9 cellular contexts compared by ENCODE assay signal in the genomic region with DNA sequence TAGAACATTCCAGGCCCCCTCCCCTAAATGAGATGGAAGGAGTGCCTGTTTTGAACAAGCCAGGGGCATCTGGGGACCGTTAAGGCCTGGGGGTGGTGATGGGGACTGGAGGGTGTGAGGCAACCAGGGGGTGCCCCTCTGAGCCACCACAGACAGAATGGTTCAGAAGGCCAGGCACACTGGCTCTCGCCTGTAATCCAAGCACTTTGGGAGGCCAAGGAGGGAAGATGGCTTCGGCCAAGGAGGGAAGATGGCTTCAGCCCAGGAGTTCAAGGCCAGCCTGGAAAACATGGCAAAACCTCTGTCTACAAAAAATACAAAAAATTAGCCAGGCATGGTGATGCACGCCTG. TPM values are rescaled to one million over a fixed set of nuclear protein-coding genes. Genes with fewer than 3 reads are reported as not detected.
DNase-seq lines count a peak whose midpoint lies in the region; ATAC-seq, FAIRE-seq and TF ChIP-seq lines count a peak whose summit lies in the region.
"Had no signal": no experiment of that assay in that cellular context is flagged by ENCODE, and none has a peak within 500 bp of the region (broad histone marks: within the 10 kb centered on the region; RNA-seq: fewer than 3 reads in every experiment).

No MANE protein-coding gene starts in this region.

- no peak for ATAC-seq in activated T-cell treated with anti-CD3 and anti-CD28 coated beads, Interleukin-2, amount 50 U/mL, for 72 hours (replicated peaks in 1 of 2)
- ATAC-seq in K562 (no peak), left lung (no peak), gastroesophageal sphincter (no peak)

- H3K36me3 Mint-ChIP-seq in activated T-cell treated with anti-CD3 and anti-CD28 coated beads, Interleukin-2, amount 50 U/mL, for 72 hours (ENCODE audit: insufficient read depth in 2 of 2) = peaks cover 0 to 2% of the 10 kb centered on the region in 2 donors
- H3K36me3 Mint-ChIP-seq in activated T-cell treated with anti-CD3 and anti-CD28 coated beads, Interleukin-2, amount 50 U/mL, for 24 hours (ENCODE audit: low read depth) = no peaks in the 10 kb centered on the region
- H3K36me3 Mint-ChIP-seq: activated naive CD8-positive, alpha-beta T cell had no signal

- peaks cover 0 to 1% of the 10 kb centered on the region in 2 donors for H3K9me3 Mint-ChIP-seq in activated T-cell treated with anti-CD3 and anti-CD28 coated beads, Interleukin-2, amount 50 U/mL, for 72 hours
- no peaks in the 10 kb centered on the region for H3K9me3 Mint-ChIP-seq in activated T-cell treated with anti-CD3 and anti-CD28 coated beads, Interleukin-2, amount 50 U/mL, for 24 hours

- TF ChIP-seq EP300 in K562 (IDR thresholded peaks at IDR 0.05; ENCODE audit: low read length) = no peak
- TF ChIP-seq EP300 in gastroesophageal sphincter (IDR thresholded peaks at IDR 0.05) = no peak

- no peak for TF ChIP-seq POLR2A in K562 (conservative IDR thresholded peaks at IDR 0.05)
- no peak for TF ChIP-seq POLR2A in gastroesophageal sphincter (IDR thresholded peaks at IDR 0.05)

- H3K27ac Mint-ChIP-seq in activated T-cell treated with anti-CD3 and anti-CD28 coated beads, Interleukin-2, amount 50 U/mL, for 72 hours = no peak overlapping the region
- no peak overlapping the region for H3K27ac Mint-ChIP-seq in activated T-cell treated with anti-CD3 and anti-CD28 coated beads, Interleukin-2, amount 50 U/mL, for 24 hours
- H3K27ac Mint-ChIP-seq: activated naive CD8-positive, alpha-beta T cell had no signal

- no peak for DNase-seq in activated T-cell treated with anti-CD3 and anti-CD28 coated beads, Interleukin-2, amount 50 U/mL, for 72 hours
- no peak for DNase-seq in activated T-cell treated with anti-CD3 and anti-CD28 coated beads, Interleukin-2, amount 50 U/mL, for 24 hours
- DNase-seq in K562 (ENCODE audit: extremely low read depth in 1 of 4, low spot score in 3 of 4) = no peak
- DNase-seq in left lung = no peak
- DNase-seq in tibial artery = no peak
- no peak for DNase-seq in HK-2 (ENCODE audit: unreplicated experiment)
- DNase-seq in C1 segment of cervical spinal cord (lab: John Stamatoyannopoulos, UW) = no peak

- 65% methylated on average over 3 of the region's 4 CpGs for WGBS in K562 (ENCODE audit: insufficient coverage, low coverage, missing lambda C conversion rate)
- WGBS in gastroesophageal sphincter (ENCODE audit: low coverage in 1 of 2), 2 donors = 100% methylated on average over 1 to 2 of the region's 4 CpGs

- H3K27me3 Mint-ChIP-seq in activated T-cell treated with anti-CD3 and anti-CD28 coated beads, Interleukin-2, amount 50 U/mL, for 72 hours (ENCODE audit: low read depth) = peaks cover 8% of the 10 kb centered on the region
- peaks cover 27% of the 10 kb centered on the region for H3K27me3 Mint-ChIP-seq in activated T-cell treated with anti-CD3 and anti-CD28 coated beads, Interleukin-2, amount 50 U/mL, for 24 hours
- H3K27me3 Mint-ChIP-seq: activated naive CD8-positive, alpha-beta T cell had no signal

- no peaks in the 10 kb centered on the region for H3K9me3 ChIP-seq in K562 (replicated peaks; ENCODE audit: control insufficient read depth, insufficient read depth, low read depth, low read length)
- no peaks in the 10 kb centered on the region for H3K9me3 ChIP-seq in left lung
- H3K9me3 ChIP-seq in tibial artery = no peaks in the 10 kb centered on the region
- no peaks in the 10 kb centered on the region for H3K9me3 ChIP-seq in gastroesophageal sphincter

- FAIRE-seq in K562 (lab: Jason Lieb, UNC) = no peak

- no peak overlapping the region for H2AFZ ChIP-seq in K562 (ENCODE audit: low read depth, low read length)

- H4K20me1 ChIP-seq in K562 (replicated peaks; ENCODE audit: control insufficient read depth, insufficient read depth, low read length) = peaks cover 30% of the 10 kb centered on the region

- H3K9ac ChIP-seq in K562 (ENCODE audit: insufficient read depth in 1 of 2, low read depth in 2 of 2, low read length in 2 of 2) = peak overlapping the region; percentile 64 to 99

- H3K27ac ChIP-seq in K562 (ENCODE audit: extremely low read depth, low read depth, low read length) (peak overlapping the region; percentile 92), left lung (peak overlapping the region; percentile 73 to 80), tibial artery (peak overlapping the region; percentile 31 to 76), gastroesophageal sphincter (peak overlapping the region in 2 of 4 donors; percentile 67 to 78)

- peaks cover 24% of the 10 kb centered on the region for H3K4me1 Mint-ChIP-seq in activated T-cell treated with anti-CD3 and anti-CD28 coated beads, Interleukin-2, amount 50 U/mL, for 72 hours (ENCODE audit: low read depth)
- H3K4me1 Mint-ChIP-seq in activated T-cell treated with anti-CD3 and anti-CD28 coated beads, Interleukin-2, amount 50 U/mL, for 24 hours (ENCODE audit: low read depth) = peaks cover 32% of the 10 kb centered on the region

- H3K4me1 ChIP-seq in K562 (replicated peaks in 1 of 2; ENCODE audit: control insufficient read depth in 2 of 2, insufficient read depth in 2 of 2, low read length in 2 of 2) = peaks cover 35 to 83% of the 10 kb centered on the region in 2 experiments
- H3K4me1 ChIP-seq in left lung = peaks cover 18 to 67% of the 10 kb centered on the region in 2 donors
- H3K4me1 ChIP-seq in tibial artery = peaks cover 0 to 59% (median 48%) of the 10 kb centered on the region in 4 donors
- H3K4me1 ChIP-seq in gastroesophageal sphincter = peaks cover 0 to 74% (median 48%) of the 10 kb centered on the region in 3 donors

- H3K27me3 ChIP-seq in K562 (ENCODE audit: control insufficient read depth in 2 of 2, insufficient read depth in 2 of 2, low read length in 2 of 2) = no peaks in the 10 kb centered on the region
- H3K27me3 ChIP-seq in left lung = peaks cover 8 to 50% of the 10 kb centered on the region in 2 donors
- peaks cover 0 to 14% of the 10 kb centered on the region in 2 donors for H3K27me3 ChIP-seq in tibial artery
- peaks cover 38% of the 10 kb centered on the region for H3K27me3 ChIP-seq in gastroesophageal sphincter

- no peak for TF ChIP-seq CTCF in K562 (IDR thresholded peaks at IDR 0.05 in 2 of 3, conservative IDR thresholded peaks at IDR 0.05 in 1 of 3; ENCODE audit: insufficient read depth in 2 of 3, low read depth in 1 of 3, low read length in 3 of 3)
- TF ChIP-seq CTCF in left lung (IDR thresholded peaks at IDR 0.05) = no peak
- no peak for TF ChIP-seq CTCF in tibial artery (IDR thresholded peaks at IDR 0.05)
- no peak for TF ChIP-seq CTCF in gastroesophageal sphincter (IDR thresholded peaks at IDR 0.05)

- POLR2A ChIA-PET in K562 (lab: Yijun Ruan, JAX) = interaction anchor here (1.6 to 2.2 kb wide), 2 partner anchors 9 to 13 kb away, joined by 6 to 11 read pairs; no protein-coding TSS in a partner anchor

- peak overlapping the region; percentile 96 for H3K4me2 ChIP-seq in K562 (ENCODE audit: insufficient read depth, low read length)

- CTCF ChIA-PET in K562 (lab: Yijun Ruan, JAX; ENCODE audit: low intra/inter-chr PET ratio) = no interaction called here

- peak overlapping the region; percentile 81 for H3K4me3 Mint-ChIP-seq in activated T-cell treated with anti-CD3 and anti-CD28 coated beads, Interleukin-2, amount 50 U/mL, for 72 hours
- H3K4me3 Mint-ChIP-seq in activated T-cell treated with anti-CD3 and anti-CD28 coated beads, Interleukin-2, amount 50 U/mL, for 24 hours = no peak overlapping the region

- no peaks in the 10 kb centered on the region for H3K9me1 ChIP-seq in K562 (ENCODE audit: control insufficient read depth, insufficient read depth, low read length)

- in situ Hi-C loops in K562 (cut with MboI) = no loop called here

- H3K4me3 ChIP-seq in K562 (peak overlapping the region; percentile 72), left lung (no peak overlapping the region), tibial artery (no peak overlapping the region), gastroesophageal sphincter (peak overlapping the region in 1 of 2 donors; percentile 61)

- H3K79me2 ChIP-seq in K562 (ENCODE audit: control insufficient read depth, insufficient read depth, low read length) = peaks cover 90% of the 10 kb centered on the region

- TF ChIP-seq RAD21 in K562 (CRISPR knock-in tag; conservative IDR thresholded peaks at IDR 0.05 in 1 of 2, IDR thresholded peaks at IDR 0.05 in 1 of 2) = no peak

- H3K36me3 ChIP-seq in K562 (ENCODE audit: control insufficient read depth, insufficient read depth, low read length) (peaks cover 36% of the 10 kb centered on the region; the same call in 2 of the 3 replicates), left lung (no peaks in the 10 kb centered on the region), tibial artery (no peaks in the 10 kb centered on the region), gastroesophageal sphincter (no peaks in the 10 kb centered on the region)

- no TSS peak for BruUV-seq in K562 (replicated peaks; lab: Mats Ljungman, UMichigan)

- intact Hi-C loops in K562 (cut with micrococcal nuclease) = loop anchor here (1.0 kb wide), 1 partner anchor 68 kb away; no protein-coding TSS in a partner anchor
- intact Hi-C loops in left lung (cut with DNase I) = no loop called here
- intact Hi-C loops in tibial artery (cut with DNase I; ENCODE audit: low total_unique reads) = no loop called here

TF ChIP-seq in K562, 482 proteins besides CTCF, POLR2A, EP300 and RAD21 (continues in another document):
- TF ChIP-seq ZFX (CRISPR knock-in tag; IDR thresholded peaks at IDR 0.05) = 0 out of 2 replicates have a peak, but pooled peaks have one; percentile 3

RNA-seq across cellular contexts. Expression of a gene that starts 4.3 kb away (rescaled TPM):
- total RNA-seq in activated T-cell treated with anti-CD3 and anti-CD28 coated beads, Interleukin-2, amount 50 U/mL, for 72 hours = 10 to 100 TPM; 25.7 to 31.3 TPM
- 24.2 and 122 TPM in 2 replicates for total RNA-seq in K562 (2011; cell fraction: chromatin; rRNA removed; ENCODE audit: low replicate concordance)
- total RNA-seq in K562 (2011; cell fraction: nucleolus; rRNA removed) = 145 and 156 TPM in 2 replicates
- 58.0 and 62.1 TPM in 2 replicates for total RNA-seq in K562 (2011; cell fraction: nucleoplasm; rRNA removed)
- total RNA-seq in K562 (2014; rRNA removed) (265 and 319 TPM in 2 replicates), K562 (2014; rRNA removed; fragmentation: Illumina TruSeq; extraction: Trizol) (20.9 and 29.5 TPM in 2 replicates), K562 (2015; rRNA removed; fragmentation: Illumina TruSeq; extraction: Trizol) (95.1 and 107 TPM in 2 replicates), K562 (2021) (414 and 417 TPM in 2 replicates), left lung (10 to 100 TPM; 52.3 to 72.5 TPM), gastroesophageal sphincter (10 to 100 TPM in 3 of 4 donors, 1 to 10 TPM in 1; 6.5 to 32.0 (median 26.3) TPM)
- polyA plus RNA-seq in K562 (2011; rRNA removed) (38.7 and 106 TPM in 2 replicates), K562 (2014; fragmentation: Illumina TruSeq; extraction: Trizol) (64.1 and 142 TPM in 2 replicates), K562 (2014; fragmentation: Nextera tagmentation; extraction: Ambion mirVana) (1 to 10 TPM in 1 of 2 experiments, under 1 TPM in 1; 0.70 to 1.2 TPM), K562 (2014; rRNA removed) (186 and 202 TPM in 2 replicates)
- 83.6 and 256 TPM in 2 replicates for polyA plus RNA-seq in K562 (2011; cell fraction: cytosol; rRNA removed)
- 66.4 and 105 TPM in 2 replicates for polyA plus RNA-seq in K562 (2011; cell fraction: nucleus; rRNA removed)
- 253 and 255 TPM in 2 replicates for polyA plus RNA-seq in K562 (2012)
- polyA minus RNA-seq in K562 (2011; rRNA and poly(A)+ RNA removed) = 23.1 and 29.3 TPM in 2 replicates
- polyA minus RNA-seq in K562 (2011; cell fraction: cytosol; rRNA and poly(A)+ RNA removed) = 186 and 269 TPM in 2 replicates
- 66.0 and 87.2 TPM in 2 replicates for polyA minus RNA-seq in K562 (2011; cell fraction: nucleus; rRNA and poly(A)+ RNA removed)
